22 cellular contexts compared by ENCODE assay signal in the genomic region with DNA sequence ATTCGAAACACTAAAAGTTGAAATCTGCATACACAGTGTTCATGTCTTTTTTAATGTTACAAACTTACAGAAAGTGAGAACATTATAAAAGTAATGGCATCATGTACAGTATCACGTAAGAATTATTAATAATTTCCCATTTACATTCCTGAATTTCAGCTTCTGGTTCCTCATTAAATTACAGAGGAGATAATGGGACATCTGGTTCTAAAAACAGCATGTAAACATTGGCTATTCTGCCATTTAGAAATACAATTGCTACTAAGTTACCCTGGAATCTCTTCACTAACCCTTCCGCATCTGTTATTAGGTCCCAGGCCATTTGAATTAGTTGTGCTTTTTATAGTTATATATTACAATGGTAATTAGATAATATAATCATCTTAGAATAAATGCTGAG.
"Had no signal": no experiment of that assay in that cellular context is flagged by ENCODE, and none has a peak within 500 bp of the region (broad histone marks: within the 10 kb centered on the region; RNA-seq: fewer than 3 reads in every experiment).

No MANE protein-coding gene starts in this region.

- ATAC-seq: effector memory CD8-positive, alpha-beta T cell; esophagus mucosa; gastrocnemius medialis; heart right ventricle; left cardiac atrium; left lung; left ventricle myocardium superior; lower lobe of right lung; mucosa of descending colon; naive thymus-derived CD8-positive, alpha-beta T cell had no signal

- DNase-seq: cortex of kidney; effector CD8-positive, alpha-beta T cell; effector memory CD8-positive, alpha-beta T cell; endodermal cell; erythroblast; esophagus squamous epithelium; foreskin fibroblast; foreskin melanocyte; gastrocnemius medialis; glutamatergic neuron; head of caudate nucleus; heart right ventricle; hippocampal formation; left cardiac atrium; left lung; left ventricle myocardium superior; lower lobe of right lung; mesenchymal stem cell; mucosa of descending colon; naive B cell; naive thymus-derived CD8-positive, alpha-beta T cell had no signal
